In genomic region chr22:31211504-31211861, GRCh38 we compare ENCODE assay signal across 7 cellular contexts. TPM values are rescaled to one million over a fixed set of nuclear protein-coding genes. Genes with fewer than 3 reads are reported as not detected.
A peak's percentile ranks its signal among the peaks of the same experiment; 100 is the strongest.
DNase-seq lines count a peak whose midpoint lies in the region; ATAC-seq and TF ChIP-seq lines count a peak whose summit lies in the region.

No MANE protein-coding gene starts in this region.

- H3K36me3 ChIP-seq in HCT116 (ENCODE audit: control insufficient read depth in 1 of 2, insufficient read depth in 2 of 2, low read length in 2 of 2) (no peaks in the 10 kb centered on the region), smooth muscle cell (ENCODE audit: low read depth) (no peaks in the 10 kb centered on the region)

- ATAC-seq in HCT116 = no peak
- ATAC-seq in HG03354 (IDR thresholded peaks at IDR 0.05; ENCODE audit: poor library complexity, severe bottlenecking, unreplicated experiment) = no peak
- no peak for ATAC-seq in GM19397 (IDR thresholded peaks at IDR 0.05; ENCODE audit: unreplicated experiment)

- H3K9me2 ChIP-seq in HCT116 (ENCODE audit: insufficient read depth) = no peaks in the 10 kb centered on the region

- no peaks in the 10 kb centered on the region for H3K36me3 Mint-ChIP-seq in glutamatergic neuron (ENCODE audit: unreplicated experiment)

- peaks cover 39% of the 10 kb centered on the region for H3K79me2 ChIP-seq in HCT116 (ENCODE audit: insufficient read depth, low read length)
- no peaks in the 10 kb centered on the region for H3K79me2 ChIP-seq in smooth muscle cell (ENCODE audit: low read depth)

- WGBS in smooth muscle cell (ENCODE audit: low lambda C conversion rate) = 74% methylated on average over 7 of the region's 7 CpGs

- H3K4me1 Mint-ChIP-seq in glutamatergic neuron (ENCODE audit: low read depth, unreplicated experiment) = peaks cover 6% of the 10 kb centered on the region

- H3K4me2 ChIP-seq in HCT116 (ENCODE audit: low read length) = peak overlapping the region; percentile 86
- H3K4me2 ChIP-seq in smooth muscle cell = peak overlapping the region; percentile 99

- DNase-seq in HCT116 (ENCODE audit: low read depth, low spot score) = no peak
- DNase-seq in glutamatergic neuron = no peak
- DNase-seq in smooth muscle cell (lab: John Stamatoyannopoulos, UW; ENCODE audit: unreplicated experiment) = no peak
- no peak for DNase-seq in activated gamma-delta T cell (lab: John Stamatoyannopoulos, UW)

- TF ChIP-seq CTCF in HCT116 (IDR thresholded peaks at IDR 0.05 in 2 of 3, conservative IDR thresholded peaks at IDR 0.05 in 1 of 3; ENCODE audit: borderline replicate concordance in 1 of 3, insufficient read depth in 1 of 3, low read depth in 2 of 3, low read length in 2 of 3) (no peak), WI38 (IDR thresholded peaks at IDR 0.05; ENCODE audit: low read depth, low read length) (no peak), glutamatergic neuron (IDR thresholded peaks at IDR 0.05; ENCODE audit: partially characterized antibody, unreplicated experiment) (no peak), smooth muscle cell (IDR thresholded peaks at IDR 0.05; ENCODE audit: borderline replicate concordance, insufficient read depth, poor library complexity, severe bottlenecking) (no peak)

- no peak for TF ChIP-seq POLR2A in HCT116 (IDR thresholded peaks at IDR 0.05; ENCODE audit: borderline replicate concordance, extremely low read depth, insufficient read depth, insufficient read length)

- H2AFZ ChIP-seq in HCT116 (ENCODE audit: low read depth, low read length, poor library complexity, severe bottlenecking) = peak overlapping the region; percentile 83
- no peak overlapping the region for H2AFZ ChIP-seq in smooth muscle cell (ENCODE audit: low read depth)

- H3F3A ChIP-seq in smooth muscle cell (ENCODE audit: low read depth) = no peaks in the 10 kb centered on the region

- BruUV-seq in HCT116 (replicated peaks; lab: Mats Ljungman, UMichigan) = no TSS peak

- no peak overlapping the region for H3K27ac Mint-ChIP-seq in glutamatergic neuron (ENCODE audit: unreplicated experiment)

- H3K4me3 ChIP-seq in HCT116 (replicated peaks in 1 of 2; ENCODE audit: low read depth in 1 of 2, low read length in 2 of 2) = peak overlapping the region; percentile 34 to 97
- peak overlapping the region; percentile 88 for H3K4me3 ChIP-seq in WI38 (ENCODE audit: low read depth, low read length)
- peak overlapping the region; percentile 92 for H3K4me3 ChIP-seq in smooth muscle cell

- H3K9ac ChIP-seq in HCT116 (ENCODE audit: low read length) = peak overlapping the region; percentile 92
- H3K9ac ChIP-seq in smooth muscle cell (ENCODE audit: low read depth) = no peak overlapping the region

- TF ChIP-seq RAD21 in HCT116 (IDR thresholded peaks at IDR 0.05; ENCODE audit: low read depth) = no peak

- H3K27me3 Mint-ChIP-seq in glutamatergic neuron (ENCODE audit: unreplicated experiment) = peaks cover 4% of the 10 kb centered on the region

- CTCF ChIA-PET in HCT116 (lab: Charles Lee) = interaction anchor here (0.7 to 1.7 kb wide), 10 partner anchors 10 to 81 kb away, joined by 3 to 9 read pairs (median 4); partner anchors contain the start of gene PIK3IP1

- H4K20me1 ChIP-seq in HCT116 (ENCODE audit: insufficient read depth) = no peaks in the 10 kb centered on the region
- H4K20me1 ChIP-seq in smooth muscle cell (ENCODE audit: low read depth) = no peaks in the 10 kb centered on the region

- H3K9me3 ChIP-seq in HCT116 (ENCODE audit: control insufficient read depth in 1 of 2, insufficient read depth in 1 of 2, low read depth in 1 of 2, low read length in 2 of 2) (no peaks in the 10 kb centered on the region), smooth muscle cell (replicated peaks; ENCODE audit: low read depth) (no peaks in the 10 kb centered on the region)

- no peaks in the 10 kb centered on the region for H3K9me3 Mint-ChIP-seq in glutamatergic neuron (ENCODE audit: unreplicated experiment)

- POLR2A ChIA-PET in HCT116 (lab: Charles Lee) = interaction anchor here (1.7 kb wide), 1 partner anchor 52 kb away, joined by 3 read pairs; the partner anchor contains the start of gene RNF185

- H3K27ac ChIP-seq in HCT116 (ENCODE audit: low read depth, low read length) (no peak overlapping the region), smooth muscle cell (ENCODE audit: low read depth) (no peak overlapping the region)

- H3K4me3 Mint-ChIP-seq in glutamatergic neuron (ENCODE audit: unreplicated experiment) = peak overlapping the region; percentile 71

- RAD21 ChIA-PET in HCT116 (lab: Charles Lee; ENCODE audit: low non-redundant PET in 1 of 2, low total read pairs in 2 of 2, uncharacterized antibody in 2 of 2, unreplicated experiment in 2 of 2) = interaction anchor here in 1 of 2 experiments (1.2 kb wide), 1 partner anchor 62 kb away, joined by 3 read pairs; no protein-coding TSS in a partner anchor

- H3K4me1 ChIP-seq in HCT116 (ENCODE audit: control insufficient read depth in 1 of 2, insufficient read depth in 2 of 2, low read length in 2 of 2) (peaks cover 11 to 15% of the 10 kb centered on the region in 2 experiments; a peak in 3 of 4 replicates), smooth muscle cell (ENCODE audit: low read depth) (peaks cover 8% of the 10 kb centered on the region)

- H3K27me3 ChIP-seq in HCT116 (ENCODE audit: insufficient read depth, low read length) = no peaks in the 10 kb centered on the region
- H3K27me3 ChIP-seq in smooth muscle cell (ENCODE audit: low read depth) = no peaks in the 10 kb centered on the region

- intact Hi-C loops in HCT116 (cut with micrococcal nuclease) = loop anchor here (5.0 kb wide), 1 partner anchor 61 kb away; no protein-coding TSS in a partner anchor

TF ChIP-seq in HCT116, 20 proteins besides CTCF, POLR2A, EP300 and RAD21:
- TF ChIP-seq EGR1 (IDR thresholded peaks at IDR 0.05; ENCODE audit: low read depth) = no peak
- no peak for TF ChIP-seq FOSL1 (IDR thresholded peaks at IDR 0.05; ENCODE audit: low read depth)
- TF ChIP-seq CBX3 (IDR thresholded peaks at IDR 0.05; ENCODE audit: low read depth) = no peak
- TF ChIP-seq ATF3 (IDR thresholded peaks at IDR 0.05) = no peak
- TF ChIP-seq YY1 (IDR thresholded peaks at IDR 0.05; ENCODE audit: extremely low read depth, insufficient replicate concordance, low read depth, low read length) = no peak
- TF ChIP-seq ZBTB33 (IDR thresholded peaks at IDR 0.05; ENCODE audit: extremely low read depth, insufficient replicate concordance, low read length) = no peak
- no peak for TF ChIP-seq POLR2AphosphoS5 (IDR thresholded peaks at IDR 0.05; ENCODE audit: low read depth, low read length)
- no peak for TF ChIP-seq ZNF274 (IDR thresholded peaks at IDR 0.05; ENCODE audit: low read depth, low read length)
- TF ChIP-seq EZH2phosphoT487 (IDR thresholded peaks at IDR 0.05; ENCODE audit: borderline replicate concordance) = no peak
- TF ChIP-seq EZH2 (IDR thresholded peaks at IDR 0.05) = no peak
- TF ChIP-seq CEBPB (IDR thresholded peaks at IDR 0.05; ENCODE audit: low read depth) = no peak
- no peak for TF ChIP-seq SRF (IDR thresholded peaks at IDR 0.05; ENCODE audit: low read depth)
- no peak for TF ChIP-seq SP1 (IDR thresholded peaks at IDR 0.05; ENCODE audit: low read depth)
TF ChIP-seq in HCT116: peak in this region for 0.

RNA-seq across cellular contexts. Expression of gene LIMK2, which starts 0.6 kb away (rescaled TPM):
- total RNA-seq in HCT116 (2021; ENCODE audit: unreplicated experiment) (21.9 TPM), glutamatergic neuron (ENCODE audit: unreplicated experiment) (92.4 TPM), smooth muscle cell (126 and 147 TPM in 2 replicates)
- polyA plus RNA-seq in HCT116 (2012) = 14.1 and 15.2 TPM in 2 replicates
- polyA plus RNA-seq in smooth muscle cell = 85.7 and 141 TPM in 2 replicates

RNA-seq across cellular contexts. Expression of gene RNF185, which starts 51.5 kb away (rescaled TPM):
- total RNA-seq in HCT116 (2021; ENCODE audit: unreplicated experiment) = 17.1 TPM
- polyA plus RNA-seq in HCT116 (2012) = 12.2 and 13.3 TPM in 2 replicates
- total RNA-seq in glutamatergic neuron (ENCODE audit: unreplicated experiment) = 27.4 TPM
- total RNA-seq in smooth muscle cell = 39.8 and 40.2 TPM in 2 replicates
- 41.8 and 45.0 TPM in 2 replicates for polyA plus RNA-seq in smooth muscle cell
